ENCODE assay signal across 24 cellular contexts in the genomic region with DNA sequence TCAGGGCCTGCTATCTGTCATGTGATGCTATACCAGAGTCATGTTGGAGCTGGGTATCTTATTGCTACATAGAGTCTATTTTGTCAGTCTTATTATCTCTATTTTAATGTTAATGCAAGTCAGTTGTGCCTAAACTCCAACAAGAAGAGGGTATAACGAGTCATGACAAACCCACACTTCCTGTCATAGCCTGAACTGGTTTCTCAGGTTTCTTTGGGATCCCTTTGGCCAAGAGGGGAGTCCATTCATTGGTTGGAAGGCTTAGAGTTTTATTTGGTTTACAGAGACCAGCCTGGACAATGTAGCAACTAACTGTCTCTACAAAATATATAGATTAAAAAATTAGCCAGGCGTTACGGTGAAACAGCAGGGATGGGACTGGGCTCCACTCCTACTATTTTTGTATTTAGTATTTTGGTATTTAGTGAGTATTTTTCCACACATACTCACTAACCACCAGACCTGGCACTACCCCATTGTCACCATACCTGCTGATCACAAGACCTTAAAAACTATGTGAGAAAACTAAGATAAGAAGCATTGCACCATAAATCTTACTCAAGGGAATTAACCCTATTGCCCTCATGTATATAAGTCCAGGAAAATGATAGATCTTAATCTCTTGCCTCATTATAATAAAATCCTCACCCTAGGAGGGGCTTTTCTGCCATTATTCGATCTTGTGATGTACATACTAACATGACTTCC.
A peak's percentile ranks its signal among the peaks of the same experiment; 100 is the strongest.
DNase-seq lines count a peak whose midpoint lies in the region; ATAC-seq, FAIRE-seq and TF ChIP-seq lines count a peak whose summit lies in the region.
"Had no signal": no experiment of that assay in that cellular context is flagged by ENCODE, and none has a peak within 500 bp of the region (broad histone marks: within the 10 kb centered on the region; RNA-seq: fewer than 3 reads in every experiment).

No MANE protein-coding gene starts in this region.

- H3K4me2 ChIP-seq in mammary epithelial cell (ENCODE audit: insufficient read depth, low read depth, low read length): peak overlapping the region; percentile 5
- H3K4me2 ChIP-seq: GM23338, KMS-11 had no signal

- no peaks in the 10 kb centered on the region for H3K79me2 ChIP-seq in mammary epithelial cell (ENCODE audit: insufficient read depth, low read length)

- no peaks in the 10 kb centered on the region for H3K27me3 ChIP-seq in mammary epithelial cell (ENCODE audit: insufficient read depth, low read length)
- no peaks in the 10 kb centered on the region for H3K27me3 ChIP-seq in esophagus muscularis mucosa
- H3K27me3 ChIP-seq: Peyer's patch had no signal

- POLR2A ChIA-PET in MCF 10A (lab: Yijun Ruan, JAX): no interaction called here

- WGBS in mammary epithelial cell (ENCODE audit: low coverage, missing lambda C conversion rate): 58% methylated on average over 4 of the region's 4 CpGs
- WGBS in esophagus muscularis mucosa: 74% methylated on average over 4 of the region's 4 CpGs

- H3K27ac Mint-ChIP-seq in MCF 10A (ENCODE audit: low read depth, unreplicated experiment): no peak overlapping the region
- H3K27ac Mint-ChIP-seq: GM23338 had no signal

- peak; percentile 29 for DNase-seq in mammary epithelial cell
- DNase-seq in MCF 10A (ENCODE audit: unreplicated experiment): no peak
- peak; percentile 37 for DNase-seq in esophagus muscularis mucosa (ENCODE audit: extremely low spot score)
- DNase-seq in left kidney (ENCODE audit: low read depth, low spot score): peak; percentile 5
- no peak for DNase-seq in mucosa of descending colon
- DNase-seq in SKM-1 treated with dmso at 0.1 percent for 144 hours (lab: John Stamatoyannopoulos, UW; ENCODE audit: unreplicated experiment): no peak
- DNase-seq in D721Med (ENCODE audit: insufficient read length, low spot score): no peak
- DNase-seq: 8988T, AML-193, GDM1, HCEC 1CT, NCI-H1105, NCI-H1694, NCI-H2081, NCI-H446, NCI-H526, Peyer's patch had no signal

- BruUV-seq in mammary epithelial cell (replicated peaks; lab: Mats Ljungman, UMichigan) (no TSS peak), MCF 10A (replicated peaks; lab: Mats Ljungman, UMichigan) (no TSS peak)

- peaks cover 6% of the 10 kb centered on the region for H3K4me1 ChIP-seq in mammary epithelial cell (ENCODE audit: insufficient read depth, low read length)
- no peaks in the 10 kb centered on the region for H3K4me1 ChIP-seq in esophagus muscularis mucosa
- no peaks in the 10 kb centered on the region for H3K4me1 ChIP-seq in mucosa of descending colon (ENCODE audit: low read depth)
- H3K4me1 ChIP-seq: Peyer's patch had no signal

- no peaks in the 10 kb centered on the region for H3K27me3 Mint-ChIP-seq in MCF 10A (ENCODE audit: insufficient read depth, unreplicated experiment)

- H3K27ac ChIP-seq in mammary epithelial cell (ENCODE audit: insufficient read depth, low read depth, low read length) (no peak overlapping the region), esophagus muscularis mucosa (replicated peaks in 1 of 4) (no peak overlapping the region)
- H3K27ac ChIP-seq: C4-2B, KMS-11, Peyer's patch had no signal

- FAIRE-seq in D721Med (lab: Jason Lieb, UNC): no peak
- FAIRE-seq: GM18507, HTR-8/SVneo had no signal

- TF ChIP-seq CTCF in mammary epithelial cell (conservative IDR thresholded peaks at IDR 0.05 in 1 of 2, IDR thresholded peaks at IDR 0.05 in 1 of 2; ENCODE audit: extremely low read depth in 1 of 2, insufficient read depth in 1 of 2, low read depth in 1 of 2, low read length in 2 of 2): no peak
- no peak for TF ChIP-seq CTCF in MCF 10A (IDR thresholded peaks at IDR 0.05; ENCODE audit: unreplicated experiment)
- no peak for TF ChIP-seq CTCF in esophagus muscularis mucosa (IDR thresholded peaks at IDR 0.05)
- no peak for TF ChIP-seq CTCF in mucosa of descending colon (IDR thresholded peaks at IDR 0.05)
- no peak for TF ChIP-seq CTCF in D721Med (IDR thresholded peaks at IDR 0.05; ENCODE audit: insufficient read depth, missing control alignments)

- CTCF ChIA-PET in mammary epithelial cell (lab: Charles Lee; ENCODE audit: low non-redundant PET) (no interaction called here), MCF 10A (lab: Yijun Ruan, JAX) (no interaction called here)

- dilution Hi-C loops in mammary epithelial cell (cut with HindIII; ENCODE audit: low sequenced_read_pairs): no loop called here

- no peak overlapping the region for H3K4me3 Mint-ChIP-seq in MCF 10A (ENCODE audit: unreplicated experiment)
- H3K4me3 Mint-ChIP-seq: GM23338 had no signal

- H4K20me1 ChIP-seq in mammary epithelial cell (ENCODE audit: insufficient read depth, low read length): no peaks in the 10 kb centered on the region

- no peak overlapping the region for H3K9ac ChIP-seq in mammary epithelial cell (ENCODE audit: insufficient read depth, low read length)
- H3K9ac ChIP-seq: KMS-11 had no signal

- intact Hi-C loops in mammary epithelial cell (cut with micrococcal nuclease): loop anchor here (5.0 kb wide), 1 partner anchor 149 kb away; no protein-coding TSS in a partner anchor
- intact Hi-C loops in MCF 10A (cut with micrococcal nuclease): no loop called here
- intact Hi-C loops in esophagus muscularis mucosa (cut with DNase I): no loop called here
- intact Hi-C loops in mucosa of descending colon (cut with DNase I, micrococcal nuclease): no loop called here

- no peaks in the 10 kb centered on the region for H3K4me1 Mint-ChIP-seq in MCF 10A (ENCODE audit: insufficient read depth, unreplicated experiment)

- in situ Hi-C loops in mammary epithelial cell (cut with MboI; ENCODE audit: low sequenced_read_pairs in 2 of 2): no loop called here

- H3K9me3 Mint-ChIP-seq in MCF 10A (ENCODE audit: unreplicated experiment): peaks cover 18% of the 10 kb centered on the region

- no peak for TF ChIP-seq POLR2A in esophagus muscularis mucosa (IDR thresholded peaks at IDR 0.05; ENCODE audit: low read depth)

- H2AFZ ChIP-seq in mammary epithelial cell (ENCODE audit: low read depth, low read length): no peak overlapping the region
- H2AFZ ChIP-seq: GM23338 had no signal

- H3K4me3 ChIP-seq in mammary epithelial cell (replicated peaks in 1 of 3; ENCODE audit: insufficient read depth in 1 of 3, low read depth in 2 of 3, low read length in 3 of 3) (no peak overlapping the region), esophagus muscularis mucosa (no peak overlapping the region), mucosa of descending colon (no peak overlapping the region)
- H3K4me3 ChIP-seq: GM23338, Peyer's patch had no signal

- H3K36me3 ChIP-seq in mammary epithelial cell (ENCODE audit: insufficient read depth, low read length) (no peaks in the 10 kb centered on the region), esophagus muscularis mucosa (no peaks in the 10 kb centered on the region), mucosa of descending colon (ENCODE audit: low read depth) (no peaks in the 10 kb centered on the region)
- H3K36me3 ChIP-seq: Peyer's patch had no signal

- ATAC-seq in mucosa of descending colon (no peak), GM18858 (IDR thresholded peaks at IDR 0.05; ENCODE audit: unreplicated experiment) (no peak)
- ATAC-seq: GM23338, SK-N-SH treated with all-trans-retinoic acid at 6 μM for 48 hours had no signal

- H3K9me3 ChIP-seq in mammary epithelial cell (replicated peaks; ENCODE audit: insufficient read depth, low read length) (no peaks in the 10 kb centered on the region), esophagus muscularis mucosa (peaks cover 0 to 11% (median 7%) of the 10 kb centered on the region in 4 donors), mucosa of descending colon (peaks cover 23% of the 10 kb centered on the region)

- H3K36me3 Mint-ChIP-seq in MCF 10A (ENCODE audit: insufficient read depth, unreplicated experiment): no peaks in the 10 kb centered on the region

- no peak for TF ChIP-seq EP300 in esophagus muscularis mucosa (IDR thresholded peaks at IDR 0.05)

Comparison
In these comparisons a context has a peak if more than half of its experiments do, and no peak if none do; other contexts are left out.
1. DNase-seq: peak in mammary epithelial cell (single experiment), esophagus muscularis mucosa (single experiment) and left kidney (single experiment); none in MCF 10A (single experiment), mucosa of descending colon (0 of 3), SKM-1 treated with dmso at 0.1 percent for 144 hours (single experiment) and D721Med (single experiment).